Comparison of ENCODE assay signal across 1 cellular context in genomic region chr22:32478552-32478951, GRCh38.
TF ChIP-seq lines count a peak whose summit lies in the region.

No MANE protein-coding gene starts in this region.

TF ChIP-seq in HepG2, 621 proteins besides CTCF, POLR2A, EP300 and RAD21:
- TF ChIP-seq, protein P1, sequence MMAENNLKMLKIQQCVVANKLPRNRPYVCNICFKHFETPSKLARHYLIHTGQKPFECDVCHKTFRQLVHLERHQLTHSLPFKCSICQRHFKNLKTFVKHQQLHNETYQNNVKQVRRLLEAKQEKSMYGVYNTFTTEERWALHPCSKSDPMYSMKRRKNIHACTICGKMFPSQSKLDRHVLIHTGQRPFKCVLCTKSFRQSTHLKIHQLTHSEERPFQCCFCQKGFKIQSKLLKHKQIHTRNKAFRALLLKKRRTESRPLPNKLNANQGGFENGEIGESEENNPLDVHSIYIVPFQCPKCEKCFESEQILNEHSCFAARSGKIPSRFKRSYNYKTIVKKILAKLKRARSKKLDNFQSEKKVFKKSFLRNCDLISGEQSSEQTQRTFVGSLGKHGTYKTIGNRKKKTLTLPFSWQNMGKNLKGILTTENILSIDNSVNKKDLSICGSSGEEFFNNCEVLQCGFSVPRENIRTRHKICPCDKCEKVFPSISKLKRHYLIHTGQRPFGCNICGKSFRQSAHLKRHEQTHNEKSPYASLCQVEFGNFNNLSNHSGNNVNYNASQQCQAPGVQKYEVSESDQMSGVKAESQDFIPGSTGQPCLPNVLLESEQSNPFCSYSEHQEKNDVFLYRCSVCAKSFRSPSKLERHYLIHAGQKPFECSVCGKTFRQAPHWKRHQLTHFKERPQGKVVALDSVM (CRISPR knock-in tag; IDR thresholded peaks at IDR 0.05): peak; percentile 80
- TF ChIP-seq ZNF121 (CRISPR knock-in tag; IDR thresholded peaks at IDR 0.05): peak; percentile 64; the same call in 1 of the 2 replicates
TF ChIP-seq in HepG2: peak in this region for 2; not testable (repeated sequence) for 619.
